ENCODE assay signal across 9 cellular contexts in the genomic region with DNA sequence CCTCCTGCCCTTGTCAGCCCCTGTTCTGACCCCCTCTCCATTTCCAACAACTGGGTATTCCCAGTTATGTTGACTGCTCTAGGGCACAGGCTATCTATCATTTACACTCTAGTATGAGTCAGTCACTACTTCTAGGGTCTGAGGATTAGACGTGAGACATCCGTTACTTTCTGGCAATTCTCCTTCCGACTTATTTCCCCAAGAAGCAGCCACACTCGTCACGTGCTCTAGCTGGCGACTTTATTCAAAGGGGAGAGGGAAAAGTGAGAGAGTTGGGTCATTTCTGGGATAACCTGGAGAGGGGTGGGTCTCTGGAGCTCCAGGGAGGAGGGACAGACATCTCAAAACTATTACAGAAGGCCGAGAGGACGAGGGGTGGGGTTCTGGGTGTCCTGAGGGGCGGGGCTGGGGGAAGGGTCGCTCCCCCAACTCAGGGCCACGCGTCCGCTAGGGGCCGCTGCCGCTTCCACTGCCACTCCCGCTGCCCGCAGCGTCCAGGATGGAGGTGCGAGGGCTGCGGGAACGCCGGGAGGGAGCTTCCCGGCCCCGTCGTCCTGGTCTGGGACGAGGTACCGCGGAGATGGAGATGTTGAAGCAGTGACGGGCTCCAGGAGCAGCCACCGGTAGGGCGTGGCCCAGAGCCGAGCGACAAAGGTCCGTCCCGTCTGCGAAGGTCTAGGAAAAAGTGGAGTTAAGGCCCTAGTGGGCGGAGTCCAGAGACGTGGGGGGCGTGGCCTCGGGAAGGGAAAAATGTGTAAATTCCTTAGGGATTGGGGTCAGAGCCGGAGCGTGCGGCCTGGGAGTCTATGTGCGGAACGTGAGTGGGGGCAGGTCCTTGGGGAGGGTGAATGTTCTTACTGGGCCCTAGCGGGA. TPM values are rescaled to one million over a fixed set of nuclear protein-coding genes. Genes with fewer than 3 reads are reported as not detected.
DNase-seq lines count a peak whose midpoint lies in the region; FAIRE-seq and TF ChIP-seq lines count a peak whose summit lies in the region.
"Had no signal": no experiment of that assay in that cellular context is flagged by ENCODE, and none has a peak within 500 bp of the region (broad histone marks: within the 10 kb centered on the region; RNA-seq: fewer than 3 reads in every experiment).

No MANE protein-coding gene starts in this region.

- H3K27me3 ChIP-seq in skeletal muscle satellite cell (ENCODE audit: control insufficient read depth, insufficient read depth, low read length) = peaks cover 11% of the 10 kb centered on the region

- no peaks in the 10 kb centered on the region for H3K9me3 ChIP-seq in skeletal muscle satellite cell (replicated peaks; ENCODE audit: low read length)

- TF ChIP-seq POLR2A in GM12891 (IDR thresholded peaks at IDR 0.05; ENCODE audit: low read depth, low read length) = no peak

- TF ChIP-seq CTCF in endothelial cell (IDR thresholded peaks at IDR 0.05; ENCODE audit: unreplicated experiment) = peak; percentile 76

- no peak overlapping the region for H3K9ac ChIP-seq in skeletal muscle satellite cell (ENCODE audit: low read depth, low read length)

- H3K4me3 ChIP-seq in skeletal muscle satellite cell (ENCODE audit: low read length) = peak overlapping the region; percentile 44

- DNase-seq in activated CD4-positive, alpha-beta T cell treated with anti-CD3 and anti-CD28 coated beads, Interleukin-2, amount 50 U/mL, for 48 hours = peak; percentile 51 to 53
- DNase-seq in activated CD4-positive, alpha-beta T cell treated with anti-CD3 and anti-CD28 coated beads, Interleukin-2, amount 50 U/mL, for 1 hour = no peak
- DNase-seq in NCI-H526 treated with DMSO at 0.1 percent for 48 hours (lab: John Stamatoyannopoulos, UW) (peak; percentile 5), endothelial cell (ENCODE audit: low spot score) (peak; percentile 83), GM12891 (ENCODE audit: insufficient read length, low spot score) (no peak), nucleus accumbens (lab: John Stamatoyannopoulos, UW) (no peak), NCI-H1694 treated with DMSO at 0.1 percent for 48 hours (lab: John Stamatoyannopoulos, UW) (no peak)

- peaks cover 4% of the 10 kb centered on the region for H3K4me1 ChIP-seq in skeletal muscle satellite cell (ENCODE audit: control insufficient read depth, insufficient read depth, low read length)

- H3K4me3 Mint-ChIP-seq in endothelial cell (ENCODE audit: unreplicated experiment) = peak overlapping the region; percentile 59

- no peaks in the 10 kb centered on the region for H3K36me3 ChIP-seq in skeletal muscle satellite cell (ENCODE audit: insufficient read depth, low read length)

- no peaks in the 10 kb centered on the region for H3K4me1 Mint-ChIP-seq in endothelial cell (ENCODE audit: unreplicated experiment)

- no peaks in the 10 kb centered on the region for H3K36me3 Mint-ChIP-seq in endothelial cell (ENCODE audit: low read depth, unreplicated experiment)

- H3K4me2 ChIP-seq in skeletal muscle satellite cell (ENCODE audit: low read length) = peak overlapping the region; percentile 59

- H3K27ac Mint-ChIP-seq in endothelial cell (ENCODE audit: unreplicated experiment) = no peak overlapping the region

- FAIRE-seq in GM12891 (lab: Jason Lieb, UNC) = no peak

- no peaks in the 10 kb centered on the region for H3K9me3 Mint-ChIP-seq in endothelial cell (ENCODE audit: unreplicated experiment)

- peaks cover 7% of the 10 kb centered on the region for H3K27me3 Mint-ChIP-seq in endothelial cell (ENCODE audit: unreplicated experiment)

TF ChIP-seq in GM12891, 5 proteins besides CTCF, POLR2A, EP300 and RAD21:
- TF ChIP-seq TAF1 (IDR thresholded peaks at IDR 0.05; ENCODE audit: low read depth, low read length) = no peak

RNA-seq across cellular contexts. Expression of gene RTBDN, which starts 8.9 kb away (rescaled TPM):
- total RNA-seq in endothelial cell (ENCODE audit: unreplicated experiment) = not detected
- total RNA-seq in skeletal muscle satellite cell (2012; rRNA removed) = not detected in 2 replicates
- not detected for polyA plus RNA-seq in GM12891 (2012; ENCODE audit: low read depth, missing spikeins)
- total RNA-seq: LHCN-M2 had no signal

RNA-seq across cellular contexts. Expression of gene MAST1, which starts 12.8 kb away (rescaled TPM):
- total RNA-seq in endothelial cell (ENCODE audit: unreplicated experiment) = 4.1 TPM
- 0.22 TPM in 1 of 2 replicates, not detected in the other for total RNA-seq in skeletal muscle satellite cell (2012; rRNA removed)
- polyA plus RNA-seq in GM12891 (2012; ENCODE audit: low read depth, missing spikeins) = 0.82 TPM
- total RNA-seq: LHCN-M2 had no signal

RNA-seq across cellular contexts. Expression of gene RNASEH2A, which starts 19.1 kb away (rescaled TPM):
- 26.9 TPM for total RNA-seq in endothelial cell (ENCODE audit: unreplicated experiment)
- 25.6 and 28.4 TPM in 2 replicates for total RNA-seq in skeletal muscle satellite cell (2012; rRNA removed)
- 31.7 TPM for polyA plus RNA-seq in GM12891 (2012; ENCODE audit: low read depth, missing spikeins)

RNA-seq across cellular contexts. Expression of gene THSD8, which starts 23.6 kb away (rescaled TPM):
- total RNA-seq in endothelial cell (ENCODE audit: unreplicated experiment) = 14.2 TPM
- not detected in 2 replicates for total RNA-seq in skeletal muscle satellite cell (2012; rRNA removed)
- polyA plus RNA-seq in GM12891 (2012; ENCODE audit: low read depth, missing spikeins) = 9.6 TPM
- total RNA-seq: LHCN-M2 had no signal

RNA-seq across cellular contexts. Expression of gene PRDX2, which starts 23.9 kb away (rescaled TPM):
- total RNA-seq in endothelial cell (ENCODE audit: unreplicated experiment) = 215 TPM
- total RNA-seq in skeletal muscle satellite cell (2012; rRNA removed) = 112 and 139 TPM in 2 replicates
- polyA plus RNA-seq in GM12891 (2012; ENCODE audit: low read depth, missing spikeins) = 154 TPM

Comparison
In these comparisons a context has a peak if more than half of its experiments do, and no peak if none do; other contexts are left out.
1. DNase-seq: peak in activated CD4-positive, alpha-beta T cell treated with anti-CD3 and anti-CD28 coated beads, Interleukin-2, amount 50 U/mL, for 48 hours (2 of 2), NCI-H526 treated with DMSO at 0.1 percent for 48 hours (single experiment) and endothelial cell (single experiment); none in activated CD4-positive, alpha-beta T cell treated with anti-CD3 and anti-CD28 coated beads, Interleukin-2, amount 50 U/mL, for 1 hour (single experiment), GM12891 (single experiment), nucleus accumbens (0 of 56) and NCI-H1694 treated with DMSO at 0.1 percent for 48 hours (single experiment).